ENCODE assay signal across 8 cellular contexts in genomic region chr15:41558400-41559238, GRCh38. TPM values are rescaled to one million over a fixed set of nuclear protein-coding genes. Genes with fewer than 3 reads are reported as not detected.
DNase-seq lines count a peak whose midpoint lies in the region; ATAC-seq and TF ChIP-seq lines count a peak whose summit lies in the region.

Gene TYRO3, plus strand, starts transcription at chr15:41559212. Its CDS starts 46 bp downstream, at chr15:41559258.

- H3K9me3 Mint-ChIP-seq in dendritic cell treated with granulocyte-macrophage colony-stimulating factor and Interleukin-4, amounts not matched to agents 40 ng/mL and 50 ng/mL, for 4 days = no peaks in the 10 kb centered on the region

- TF ChIP-seq CTCF in GM06990 (IDR thresholded peaks at IDR 0.05; ENCODE audit: insufficient read depth, low read length, poor library complexity, severe bottlenecking) = no peak
- TF ChIP-seq CTCF in lower leg skin (IDR thresholded peaks at IDR 0.05) = no peak

- H3K36me3 ChIP-seq in GM06990 (ENCODE audit: control insufficient read depth, insufficient read depth, low read length) = no peaks in the 10 kb centered on the region

- peaks cover 43% of the 10 kb centered on the region for H3K4me1 Mint-ChIP-seq in dendritic cell treated with granulocyte-macrophage colony-stimulating factor and Interleukin-4, amounts not matched to agents 40 ng/mL and 50 ng/mL, for 4 days (ENCODE audit: low read depth)

- intact Hi-C loops in dendritic cell treated with granulocyte-macrophage colony-stimulating factor and Interleukin-4, amounts not matched to agents 40 ng/mL and 50 ng/mL, for 4 days (cut with micrococcal nuclease) = loop anchor here (5.0 to 10.0 kb wide), 2 partner anchors 46 to 256 kb away; partner anchors contain the start of gene LTK
- intact Hi-C loops in lower leg skin (cut with DNase I; ENCODE audit: low total_unique reads) = no loop called here

- no peak for TF ChIP-seq POLR2A in lower leg skin (IDR thresholded peaks at IDR 0.05)

- WGBS in lower leg skin, 2 donors = 1 to 2% methylated on average over 20 to 43 of the region's 81 CpGs

- H3K27me3 ChIP-seq in GM06990 (replicated peaks; ENCODE audit: control insufficient read depth, insufficient read depth, low read length) = peaks cover 3% of the 10 kb centered on the region

- H3K4me3 Mint-ChIP-seq in dendritic cell treated with granulocyte-macrophage colony-stimulating factor and Interleukin-4, amounts not matched to agents 40 ng/mL and 50 ng/mL, for 4 days = peak within 1 kb of the TSS; percentile 80

- no peak within 1 kb of the TSS for H3K27ac Mint-ChIP-seq in dendritic cell treated with granulocyte-macrophage colony-stimulating factor and Interleukin-4, amounts not matched to agents 40 ng/mL and 50 ng/mL, for 4 days

- H3K27me3 Mint-ChIP-seq in dendritic cell treated with granulocyte-macrophage colony-stimulating factor and Interleukin-4, amounts not matched to agents 40 ng/mL and 50 ng/mL, for 4 days = peaks cover 38% of the 10 kb centered on the region

- DNase-seq in GM06990 (ENCODE audit: extremely low read depth, insufficient read length) (peak; percentile 41), M059J (ENCODE audit: low read depth) (peak; percentile 53), lower leg skin (ENCODE audit: low spot score in 2 of 2) (peak in 1 of 2 donors; percentile 90), H4 (ENCODE audit: low spot score) (no peak)
- peak; percentile 70 to 73 for DNase-seq in activated CD4-positive, alpha-beta T cell treated with anti-CD3 and anti-CD28 coated beads, Interleukin-2, amount 50 U/mL, for 4 hours
- peak; percentile 80 for DNase-seq in stimulated activated CD4-positive, alpha-beta T cell treated with anti-CD3 and anti-CD28 coated beads, Interleukin-4, amount 100 ng/mL, for 1 hour

- peak within 1 kb of the TSS; percentile 47 for H3K4me3 ChIP-seq in GM06990 (replicated peaks; ENCODE audit: low read depth, low read length)
- H3K4me3 ChIP-seq in lower leg skin (ENCODE audit: low read depth, poor library complexity, severe bottlenecking) = peak within 1 kb of the TSS; percentile 55

- H3K36me3 Mint-ChIP-seq in dendritic cell treated with granulocyte-macrophage colony-stimulating factor and Interleukin-4, amounts not matched to agents 40 ng/mL and 50 ng/mL, for 4 days (ENCODE audit: low read depth) = no peaks in the 10 kb centered on the region

- no peak for ATAC-seq in HG03354 (IDR thresholded peaks at IDR 0.05; ENCODE audit: poor library complexity, severe bottlenecking, unreplicated experiment)

RNA-seq across cellular contexts. Expression of gene TYRO3, which starts in this region (rescaled TPM):
- 5.3 and 8.7 TPM in 2 replicates for total RNA-seq in M059J (2014; rRNA removed; shearing (Covaris generic))
- 10 to 100 TPM; 28.7 to 52.4 (median 29.8) TPM for total RNA-seq in lower leg skin
- 8.4 and 18.8 TPM in 2 replicates for total RNA-seq in H4 (2014; rRNA removed; shearing (Covaris generic))
